10 cellular contexts compared by ENCODE assay signal in the genomic region with DNA sequence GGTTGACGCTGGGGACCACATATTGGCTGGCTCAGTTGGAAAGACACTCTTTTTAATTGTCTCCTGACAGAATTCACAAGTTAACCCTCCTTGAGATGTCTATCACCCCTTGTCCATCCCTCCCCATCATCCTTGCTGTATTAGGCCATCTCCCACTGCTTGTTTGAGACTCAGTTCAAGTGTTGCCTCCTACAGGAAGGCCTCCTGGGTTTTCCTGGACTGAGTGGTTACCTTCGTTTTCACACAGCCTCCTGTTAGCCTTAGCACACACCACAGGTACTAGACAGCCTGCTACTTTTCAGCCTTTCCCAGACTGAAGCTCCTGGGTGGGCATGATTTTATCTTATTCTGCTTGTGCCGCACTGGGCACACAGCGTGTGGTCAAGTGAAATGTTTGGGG.
"Had no signal": no experiment of that assay in that cellular context is flagged by ENCODE, and none has a peak within 500 bp of the region (broad histone marks: within the 10 kb centered on the region; RNA-seq: fewer than 3 reads in every experiment).

No MANE protein-coding gene starts in this region.

- H3K9ac ChIP-seq: GM23248 had no signal

- ATAC-seq: GM23338, HCT116 had no signal

- H3K4me1 ChIP-seq: HAP-1 had no signal

- H3K9me3 Mint-ChIP-seq: GM23338, H9, HFFc6 had no signal

- FAIRE-seq: H54 had no signal

- H2AFZ ChIP-seq: GM23248, GM23338 had no signal

- H3K36me3 ChIP-seq: HAP-1 had no signal

- H3K27ac Mint-ChIP-seq: GM23338, H9, HFFc6 had no signal

- H3K27ac ChIP-seq: GM23248 had no signal

- H3K4me3 Mint-ChIP-seq: GM23338, H9, HFFc6 had no signal

- H3K4me2 ChIP-seq: GM23338 had no signal

- H3K4me3 ChIP-seq: GM23248, GM23338, HAP-1 had no signal

- DNase-seq: GOT3, H7, H9, HCEC 1CT, HFFc6 had no signal

- H3K9me3 ChIP-seq: HAP-1 had no signal
